ENCODE assay signal across 11 cellular contexts in genomic region chr2:30436859-30437435, GRCh38. TPM values are rescaled to one million over a fixed set of nuclear protein-coding genes. Genes with fewer than 3 reads are reported as not detected.
DNase-seq lines count a peak whose midpoint lies in the region; ATAC-seq and TF ChIP-seq lines count a peak whose summit lies in the region.
"Had no signal": no experiment of that assay in that cellular context is flagged by ENCODE, and none has a peak within 500 bp of the region (broad histone marks: within the 10 kb centered on the region; RNA-seq: fewer than 3 reads in every experiment).

No MANE protein-coding gene starts in this region.

- no peak overlapping the region for H2AFZ ChIP-seq in OCI-LY3 (ENCODE audit: low read depth, low read length)

- TF ChIP-seq CTCF in OCI-LY3 (IDR thresholded peaks at IDR 0.05; ENCODE audit: low read depth, low read length): no peak
- no peak for TF ChIP-seq CTCF in natural killer cell (IDR thresholded peaks at IDR 0.05)
- TF ChIP-seq CTCF in esophagus muscularis mucosa (IDR thresholded peaks at IDR 0.05): no peak

- H3K36me3 ChIP-seq in OCI-LY3 (replicated peaks; ENCODE audit: low read depth, low read length): no peaks in the 10 kb centered on the region
- H3K36me3 ChIP-seq in esophagus muscularis mucosa: no peaks in the 10 kb centered on the region

- 68% methylated on average over 1 of the region's 1 CpG for WGBS in esophagus muscularis mucosa

- no peaks in the 10 kb centered on the region for H3K79me2 ChIP-seq in OCI-LY3 (ENCODE audit: low read length)

- no peak overlapping the region for H3K9ac ChIP-seq in OCI-LY3 (ENCODE audit: low read length)

- H3K4me1 Mint-ChIP-seq in natural killer cell: peaks cover 9 to 15% of the 10 kb centered on the region in 2 donors

- ATAC-seq in natural killer cell (peak in 1 of 3 donors; percentile 75), HG02623 (IDR thresholded peaks at IDR 0.05; ENCODE audit: unreplicated experiment) (no peak)

- 0 out of 2 replicates have a peak overlapping the region, but pooled peaks have one; percentile 0 for H3K4me2 ChIP-seq in OCI-LY3 (ENCODE audit: low read length)

- DNase-seq in CD1c-positive myeloid dendritic cell (ENCODE audit: extremely low spot score) (peak; percentile 69), fibroblast of gingiva (ENCODE audit: low read depth) (peak; percentile 34), natural killer cell (no peak), esophagus muscularis mucosa (ENCODE audit: extremely low spot score) (no peak), SKM-1 (lab: John Stamatoyannopoulos, UW; ENCODE audit: unreplicated experiment) (no peak)
- DNase-seq in activated CD4-positive, CD25-positive, alpha-beta regulatory T cell (lab: John Stamatoyannopoulos, UW): no peak
- DNase-seq: activated T-cell treated with anti-CD3 and anti-CD28 coated beads, Interleukin-2, amount 50 U/mL, for 4 hours; NCI-H345 had no signal

- H3K4me1 ChIP-seq in OCI-LY3 (ENCODE audit: low read length) (peaks cover 13% of the 10 kb centered on the region), esophagus muscularis mucosa (peaks cover 12 to 15% (median 14%) of the 10 kb centered on the region in 4 donors)

- H3K4me3 ChIP-seq in OCI-LY3 (ENCODE audit: low read length): no peak overlapping the region
- H3K4me3 ChIP-seq in esophagus muscularis mucosa: no peak overlapping the region

- H3K27ac ChIP-seq in OCI-LY3 (ENCODE audit: low read length) (no peak overlapping the region), esophagus muscularis mucosa (replicated peaks in 1 of 4) (peak overlapping the region in 2 of 4 donors; percentile 43 to 48)
- H3K27ac ChIP-seq: VCaP had no signal

- H3K4me3 Mint-ChIP-seq in natural killer cell: no peak overlapping the region
- H3K4me3 Mint-ChIP-seq: activated T-cell treated with anti-CD3 and anti-CD28 coated beads, Interleukin-2, amount 50 U/mL, for 4 hours had no signal

- no peaks in the 10 kb centered on the region for H3K36me3 Mint-ChIP-seq in natural killer cell

- no peaks in the 10 kb centered on the region for H4K20me1 ChIP-seq in OCI-LY3 (ENCODE audit: insufficient read depth, low read length)

- no peak for TF ChIP-seq POLR2A in esophagus muscularis mucosa (IDR thresholded peaks at IDR 0.05; ENCODE audit: low read depth)

- H3K9me3 Mint-ChIP-seq in natural killer cell: no peaks in the 10 kb centered on the region
- H3K9me3 Mint-ChIP-seq: activated T-cell treated with anti-CD3 and anti-CD28 coated beads, Interleukin-2, amount 50 U/mL, for 4 hours had no signal

- H3K27me3 ChIP-seq in OCI-LY3 (ENCODE audit: low read depth, low read length) (peaks cover 15% of the 10 kb centered on the region), esophagus muscularis mucosa (no peaks in the 10 kb centered on the region)

- TF ChIP-seq EP300 in esophagus muscularis mucosa (IDR thresholded peaks at IDR 0.05): no peak

- intact Hi-C loops in natural killer cell (cut with micrococcal nuclease): no loop called here
- intact Hi-C loops in esophagus muscularis mucosa (cut with DNase I): no loop called here

- peak overlapping the region; percentile 61 to 76 for H3K27ac Mint-ChIP-seq in natural killer cell

- H3K27me3 Mint-ChIP-seq in natural killer cell (ENCODE audit: low read depth in 2 of 2): no peaks in the 10 kb centered on the region

- H3K9me3 ChIP-seq in OCI-LY3 (ENCODE audit: insufficient read depth, low read length) (no peaks in the 10 kb centered on the region), esophagus muscularis mucosa (no peaks in the 10 kb centered on the region)

RNA-seq across cellular contexts. Expression of gene LCLAT1, which starts 10.1 kb away (rescaled TPM):
- 10 to 100 TPM; 13.0 to 16.2 (median 14.2) TPM for total RNA-seq in natural killer cell
- 10 to 100 TPM; 24.9 to 62.9 (median 36.3) TPM for total RNA-seq in esophagus muscularis mucosa

Comparison
In these comparisons a context has a peak if more than half of its experiments do, and no peak if none do; other contexts are left out.
1. DNase-seq: peak in CD1c-positive myeloid dendritic cell (single experiment) and fibroblast of gingiva (single experiment); none in natural killer cell (single experiment), esophagus muscularis mucosa (single experiment), SKM-1 (single experiment) and activated CD4-positive, CD25-positive, alpha-beta regulatory T cell (0 of 4).